ENCODE assay signal across 13 cellular contexts in the genomic region with DNA sequence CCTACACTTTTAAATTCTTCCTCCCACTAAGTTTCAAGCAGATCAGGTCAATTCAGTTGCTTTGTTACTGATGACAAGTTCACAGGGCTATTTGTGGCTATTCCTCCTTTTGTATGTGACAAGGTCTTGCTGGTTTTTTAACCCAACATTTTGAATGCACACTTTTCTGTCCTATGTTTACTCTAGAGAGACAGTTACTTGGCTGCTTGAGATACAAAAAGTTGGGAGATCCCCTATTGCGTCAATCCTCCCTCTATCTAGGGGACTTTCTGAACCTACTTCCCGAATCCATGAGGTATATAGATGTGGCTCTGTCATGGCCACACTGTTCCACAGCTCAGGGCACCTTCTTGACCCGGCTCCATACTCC.
A peak's percentile ranks its signal among the peaks of the same experiment; 100 is the strongest.
DNase-seq lines count a peak whose midpoint lies in the region; ATAC-seq and TF ChIP-seq lines count a peak whose summit lies in the region.
"Had no signal": no experiment of that assay in that cellular context is flagged by ENCODE, and none has a peak within 500 bp of the region (broad histone marks: within the 10 kb centered on the region; RNA-seq: fewer than 3 reads in every experiment).

No MANE protein-coding gene starts in this region.

- H3K9me3 Mint-ChIP-seq in nephron progenitor cell: peaks cover 6% of the 10 kb centered on the region
- no peaks in the 10 kb centered on the region for H3K9me3 Mint-ChIP-seq in activated CD4-positive, alpha-beta T cell treated with anti-CD3 and anti-CD28 coated beads for 36 hours (ENCODE audit: low read depth)
- H3K9me3 Mint-ChIP-seq: neural crest cell had no signal

- H3K27me3 ChIP-seq in tibial artery: peaks cover 0 to 3% of the 10 kb centered on the region in 2 donors

- no peak overlapping the region for H3K4me3 Mint-ChIP-seq in nephron progenitor cell
- H3K4me3 Mint-ChIP-seq in activated CD4-positive, alpha-beta T cell treated with anti-CD3 and anti-CD28 coated beads for 36 hours: no peak overlapping the region
- H3K4me3 Mint-ChIP-seq: neural crest cell had no signal

- CTCF ChIA-PET in activated CD4-positive, alpha-beta T cell treated with anti-CD3 and anti-CD28 coated beads for 36 hours (lab: Charles Lee): no interaction called here

- ATAC-seq in GM18870 (IDR thresholded peaks at IDR 0.05; ENCODE audit: unreplicated experiment): peak; percentile 65
- peak; percentile 73 for ATAC-seq in GM21529 (IDR thresholded peaks at IDR 0.05; ENCODE audit: unreplicated experiment)
- peak; percentile 57 for ATAC-seq in HG03045 (IDR thresholded peaks at IDR 0.05; ENCODE audit: unreplicated experiment)
- ATAC-seq in activated CD4-positive, alpha-beta T cell treated with anti-CD3 and anti-CD28 coated beads for 36 hours: no peak

- peaks cover 11% of the 10 kb centered on the region for H3K4me1 Mint-ChIP-seq in nephron progenitor cell
- no peaks in the 10 kb centered on the region for H3K4me1 Mint-ChIP-seq in activated CD4-positive, alpha-beta T cell treated with anti-CD3 and anti-CD28 coated beads for 36 hours

- H3K4me3 ChIP-seq in tibial artery: no peak overlapping the region

- H3K36me3 ChIP-seq in tibial artery: no peaks in the 10 kb centered on the region

- POLR2A ChIA-PET in activated CD4-positive, alpha-beta T cell treated with anti-CD3 and anti-CD28 coated beads for 36 hours (lab: Charles Lee): no interaction called here

- peak overlapping the region; percentile 69 for H3K27ac Mint-ChIP-seq in nephron progenitor cell
- H3K27ac Mint-ChIP-seq in activated CD4-positive, alpha-beta T cell treated with anti-CD3 and anti-CD28 coated beads for 36 hours: no peak overlapping the region

- intact Hi-C loops in tibial artery (cut with DNase I; ENCODE audit: low total_unique reads): no loop called here
- intact Hi-C loops in activated CD4-positive, alpha-beta T cell treated with anti-CD3 and anti-CD28 coated beads for 36 hours (cut with DNase I, micrococcal nuclease): no loop called here

- no peak for DNase-seq in nephron progenitor cell
- no peak for DNase-seq in tibial artery
- no peak for DNase-seq in SKM-1 treated with dmso at 0.1 percent for 144 hours (lab: John Stamatoyannopoulos, UW; ENCODE audit: unreplicated experiment)
- no peak for DNase-seq in activated CD4-positive, alpha-beta T cell treated with anti-CD3 and anti-CD28 coated beads for 36 hours
- DNase-seq: C1 segment of cervical spinal cord; DND-41; NCI-H2171 treated with DMSO at 0.1 percent for 48 hours; SK-N-SH; stimulated activated naive CD4-positive, alpha-beta T cell had no signal

- no peaks in the 10 kb centered on the region for H3K9me3 ChIP-seq in tibial artery
- H3K9me3 ChIP-seq: SK-N-SH had no signal

- TF ChIP-seq CTCF in nephron progenitor cell (IDR thresholded peaks at IDR 0.05): no peak
- no peak for TF ChIP-seq CTCF in tibial artery (IDR thresholded peaks at IDR 0.05)

- no peak overlapping the region for H3K27ac ChIP-seq in tibial artery

- peaks cover 4% of the 10 kb centered on the region for H3K27me3 Mint-ChIP-seq in nephron progenitor cell (ENCODE audit: low read depth, poor library complexity)
- H3K27me3 Mint-ChIP-seq in activated CD4-positive, alpha-beta T cell treated with anti-CD3 and anti-CD28 coated beads for 36 hours: peaks cover 17% of the 10 kb centered on the region

- no peaks in the 10 kb centered on the region for H3K36me3 Mint-ChIP-seq in nephron progenitor cell (ENCODE audit: low read depth)
- H3K36me3 Mint-ChIP-seq in activated CD4-positive, alpha-beta T cell treated with anti-CD3 and anti-CD28 coated beads for 36 hours (ENCODE audit: low read depth): no peaks in the 10 kb centered on the region

- H3K4me1 ChIP-seq in tibial artery: no peaks in the 10 kb centered on the region
